Comparison of ENCODE assay signal across 23 cellular contexts in the genomic region with DNA sequence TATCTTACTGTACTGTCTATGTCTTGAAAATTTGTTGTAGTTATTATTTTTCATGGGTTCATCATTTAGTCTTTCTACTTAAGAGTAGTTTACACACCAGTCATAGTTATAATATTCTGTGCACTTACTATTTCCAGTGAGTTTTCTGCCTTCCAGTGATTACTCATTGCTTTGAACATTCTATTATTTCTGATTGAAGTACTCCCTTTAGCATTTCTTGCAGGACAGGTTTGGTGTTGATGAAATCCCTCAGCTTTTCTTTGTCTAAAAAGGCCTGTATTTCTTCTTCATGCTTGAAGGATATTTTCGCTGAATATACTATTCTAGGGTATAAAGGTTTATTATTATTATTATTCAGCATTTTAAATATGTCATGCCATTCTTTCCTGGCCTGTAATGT.
DNase-seq lines count a peak whose midpoint lies in the region; ATAC-seq, FAIRE-seq and TF ChIP-seq lines count a peak whose summit lies in the region.
"Had no signal": no experiment of that assay in that cellular context is flagged by ENCODE, and none has a peak within 500 bp of the region (broad histone marks: within the 10 kb centered on the region; RNA-seq: fewer than 3 reads in every experiment).

No MANE protein-coding gene starts in this region.

- no peaks in the 10 kb centered on the region for H3K79me2 ChIP-seq in mammary epithelial cell (ENCODE audit: insufficient read depth, low read length)
- no peaks in the 10 kb centered on the region for H3K79me2 ChIP-seq in PC-3 (ENCODE audit: low read length)

- no peaks in the 10 kb centered on the region for H3K36me3 ChIP-seq in mammary epithelial cell (ENCODE audit: insufficient read depth, low read length)
- H3K36me3 ChIP-seq in breast epithelium = no peaks in the 10 kb centered on the region
- H3K36me3 ChIP-seq in PC-3 (ENCODE audit: low read depth, low read length) = no peaks in the 10 kb centered on the region
- H3K36me3 ChIP-seq: BE2C; BLaER1 treated with 17β-estradiol and CSF1 and Interleukin-3, amounts not matched to agents 10 nM and 100 nM; HAP-1 had no signal

- H2AFZ ChIP-seq in mammary epithelial cell (ENCODE audit: low read depth, low read length) (no peak overlapping the region), PC-3 (ENCODE audit: low read length) (no peak overlapping the region)

- ATAC-seq in PC-3 = no peak
- ATAC-seq in foreskin keratinocyte = peak; percentile 27
- no peak for ATAC-seq in GM18511 (IDR thresholded peaks at IDR 0.05; ENCODE audit: unreplicated experiment)

- H3K4me3 ChIP-seq in mammary epithelial cell (replicated peaks in 1 of 3; ENCODE audit: insufficient read depth in 1 of 3, low read depth in 2 of 3, low read length in 3 of 3) (no peak overlapping the region), breast epithelium (no peak overlapping the region), PC-3 (ENCODE audit: low read length) (no peak overlapping the region), dorsolateral prefrontal cortex (no peak overlapping the region)
- H3K4me3 ChIP-seq: BLaER1 treated with 17β-estradiol and CSF1 and Interleukin-3, amounts not matched to agents 10 nM and 100 nM; HAP-1 had no signal

- dilution Hi-C loops in mammary epithelial cell (cut with HindIII; ENCODE audit: low sequenced_read_pairs) = no loop called here

- POLR2A ChIA-PET in PC-3 (lab: Charles Lee; ENCODE audit: unreplicated experiment) = interaction anchor here (0.7 kb wide), 1 partner anchor 78 kb away, joined by 3 read pairs; no protein-coding TSS in a partner anchor

- BruUV-seq in mammary epithelial cell (replicated peaks; lab: Mats Ljungman, UMichigan) = no TSS peak
- BruUV-seq in PC-3 (replicated peaks; lab: Mats Ljungman, UMichigan) = no TSS peak

- CTCF ChIA-PET in mammary epithelial cell (lab: Charles Lee; ENCODE audit: low non-redundant PET) (no interaction called here), PC-3 (lab: Charles Lee) (no interaction called here)

- no peak overlapping the region for H3K27ac ChIP-seq in mammary epithelial cell (ENCODE audit: insufficient read depth, low read depth, low read length)
- H3K27ac ChIP-seq in breast epithelium = no peak overlapping the region
- no peak overlapping the region for H3K27ac ChIP-seq in PC-3 (ENCODE audit: low read length)
- no peak overlapping the region for H3K27ac ChIP-seq in foreskin keratinocyte
- H3K27ac ChIP-seq in dorsolateral prefrontal cortex = no peak overlapping the region
- H3K27ac ChIP-seq: 22Rv1; BLaER1 treated with 17β-estradiol and CSF1 and Interleukin-3, amounts not matched to agents 10 nM and 100 nM had no signal

- H3K27me3 ChIP-seq in mammary epithelial cell (ENCODE audit: insufficient read depth, low read length) (no peaks in the 10 kb centered on the region), breast epithelium (no peaks in the 10 kb centered on the region), PC-3 (ENCODE audit: low read length) (no peaks in the 10 kb centered on the region), foreskin keratinocyte (no peaks in the 10 kb centered on the region), dorsolateral prefrontal cortex (no peaks in the 10 kb centered on the region)
- H3K27me3 ChIP-seq: BE2C; BLaER1 treated with 17β-estradiol and CSF1 and Interleukin-3, amounts not matched to agents 10 nM and 100 nM had no signal

- H3K9ac ChIP-seq in mammary epithelial cell (ENCODE audit: insufficient read depth, low read length) = no peak overlapping the region
- no peak overlapping the region for H3K9ac ChIP-seq in PC-3 (ENCODE audit: low read length)
- H3K9ac ChIP-seq: BLaER1 treated with 17β-estradiol and CSF1 and Interleukin-3, amounts not matched to agents 10 nM and 100 nM had no signal

- TF ChIP-seq POLR2A in breast epithelium (IDR thresholded peaks at IDR 0.05) = no peak

- no peak overlapping the region for H3K4me2 ChIP-seq in mammary epithelial cell (ENCODE audit: insufficient read depth, low read depth, low read length)
- no peak overlapping the region for H3K4me2 ChIP-seq in PC-3 (ENCODE audit: low read length)
- H3K4me2 ChIP-seq: BLaER1 treated with 17β-estradiol and CSF1 and Interleukin-3, amounts not matched to agents 10 nM and 100 nM had no signal

- 36% methylated on average over 1 of the region's 1 CpG for WGBS in mammary epithelial cell (ENCODE audit: low coverage, missing lambda C conversion rate)

- no peaks in the 10 kb centered on the region for H3K9me2 ChIP-seq in PC-3 (replicated peaks; ENCODE audit: low read length)

- DNase-seq in mammary epithelial cell (peak; percentile 8), breast epithelium (ENCODE audit: low spot score in 2 of 2) (no peak), PC-3 (peak; percentile 46), foreskin keratinocyte (peak; percentile 8 to 30), GM19239 (ENCODE audit: insufficient read length, low spot score) (no peak), ecto neural progenitor cell (ENCODE audit: low spot score) (no peak), dorsolateral prefrontal cortex (no peak)
- DNase-seq: AML-193; BE2C; CD4-positive, alpha-beta T cell; CD8-positive, alpha-beta memory T cell; DMS153; DMS79 treated with DMSO at 0.1 percent for 48 hours; GF-D8; GOT3 had no signal

- H3K4me1 ChIP-seq in mammary epithelial cell (ENCODE audit: insufficient read depth, low read length) (no peaks in the 10 kb centered on the region), breast epithelium (no peaks in the 10 kb centered on the region), PC-3 (ENCODE audit: insufficient read depth, low read length) (peaks cover under 1% of the 10 kb centered on the region), foreskin keratinocyte (no peaks in the 10 kb centered on the region)
- H3K4me1 ChIP-seq: BE2C; BLaER1 treated with 17β-estradiol and CSF1 and Interleukin-3, amounts not matched to agents 10 nM and 100 nM; HAP-1 had no signal

- H3K9me3 ChIP-seq in mammary epithelial cell (replicated peaks; ENCODE audit: insufficient read depth, low read length) (no peaks in the 10 kb centered on the region), breast epithelium (peaks cover 0 to 21% of the 10 kb centered on the region in 2 donors), PC-3 (ENCODE audit: low read length) (no peaks in the 10 kb centered on the region)
- H3K9me3 ChIP-seq: BE2C, HAP-1 had no signal

- in situ Hi-C loops in mammary epithelial cell (cut with MboI; ENCODE audit: low sequenced_read_pairs in 2 of 2) = no loop called here

- no peaks in the 10 kb centered on the region for H3F3A ChIP-seq in PC-3 (ENCODE audit: low read length, unreplicated experiment)

- H4K20me1 ChIP-seq in mammary epithelial cell (ENCODE audit: insufficient read depth, low read length) = no peaks in the 10 kb centered on the region
- no peaks in the 10 kb centered on the region for H4K20me1 ChIP-seq in PC-3 (ENCODE audit: low read length)
- H4K20me1 ChIP-seq: BLaER1 treated with 17β-estradiol and CSF1 and Interleukin-3, amounts not matched to agents 10 nM and 100 nM had no signal

- intact Hi-C loops in mammary epithelial cell (cut with micrococcal nuclease) = no loop called here
- intact Hi-C loops in breast epithelium (cut with DNase I; ENCODE audit: low total_unique reads) = no loop called here
- intact Hi-C loops in PC-3 (cut with micrococcal nuclease) = no loop called here
- intact Hi-C loops in dorsolateral prefrontal cortex (cut with DNase I) = no loop called here

- TF ChIP-seq CTCF in mammary epithelial cell (conservative IDR thresholded peaks at IDR 0.05 in 1 of 2, IDR thresholded peaks at IDR 0.05 in 1 of 2; ENCODE audit: extremely low read depth in 1 of 2, insufficient read depth in 1 of 2, low read depth in 1 of 2, low read length in 2 of 2) = no peak
- no peak for TF ChIP-seq CTCF in breast epithelium (IDR thresholded peaks at IDR 0.05)
- TF ChIP-seq CTCF in PC-3 (conservative IDR thresholded peaks at IDR 0.05; ENCODE audit: low read depth, low read length) = no peak
- no peak for TF ChIP-seq CTCF in foreskin keratinocyte (conservative IDR thresholded peaks at IDR 0.05)
- no peak for TF ChIP-seq CTCF in dorsolateral prefrontal cortex (IDR thresholded peaks at IDR 0.05 in 54 of 56, conservative IDR thresholded peaks at IDR 0.05 in 2 of 56; ENCODE audit: low read depth in 1 of 56, partially characterized antibody in 56 of 56)

- FAIRE-seq in GM19239 (lab: Jason Lieb, UNC) = no peak
- FAIRE-seq: A204.1, GM12891, GM18507, H54 had no signal

Comparison
In these comparisons a context has a peak if more than half of its experiments do, and no peak if none do; other contexts are left out.
1. DNase-seq: peak in mammary epithelial cell (single experiment), PC-3 (single experiment) and foreskin keratinocyte (2 of 2); none in breast epithelium (0 of 2), GM19239 (single experiment), ecto neural progenitor cell (single experiment) and dorsolateral prefrontal cortex (0 of 10).